Comparison of ENCODE assay signal across 8 cellular contexts in genomic region chr4:38663021-38663800, GRCh38. TPM values are rescaled to one million over a fixed set of nuclear protein-coding genes. Genes with fewer than 3 reads are reported as not detected.
DNase-seq lines count a peak whose midpoint lies in the region; TF ChIP-seq lines count a peak whose summit lies in the region.

No MANE protein-coding gene starts in this region.

- peak overlapping the region; percentile 90 for H3K27ac ChIP-seq in HEK293 (ENCODE audit: extremely low read depth, low read depth, low read length)
- peak overlapping the region; percentile 93 for H3K27ac ChIP-seq in adipose tissue (ENCODE audit: low read depth, low read length)
- no peak overlapping the region for H3K27ac ChIP-seq in iPS-20b (ENCODE audit: low read length)

- H3K4me3 ChIP-seq in HEK293 (ENCODE audit: low read depth, low read length) (peak overlapping the region; percentile 46), iPS-20b (ENCODE audit: low read length) (peak overlapping the region; percentile 70)

- peak overlapping the region; percentile 79 for H3K9ac ChIP-seq in iPS-20b (ENCODE audit: low read depth, low read length)

- H3K9me3 ChIP-seq in HEK293 (ENCODE audit: control insufficient read depth, insufficient read depth, low read depth, low read length) (no peaks in the 10 kb centered on the region), iPS-20b (ENCODE audit: insufficient read depth, low read depth, low read length) (no peaks in the 10 kb centered on the region)

- no peaks in the 10 kb centered on the region for H3K36me3 ChIP-seq in HEK293 (ENCODE audit: control insufficient read depth in 2 of 2, insufficient read depth in 1 of 2, low read length in 2 of 2)
- no peaks in the 10 kb centered on the region for H3K36me3 ChIP-seq in iPS-20b (ENCODE audit: insufficient read depth, low read depth, low read length)

- peaks cover 32% of the 10 kb centered on the region for H3K27me3 ChIP-seq in iPS-20b (ENCODE audit: insufficient read depth, low read length)

- whole genome bisulfite sequencing in adipose tissue, 3 donors, result 1% methylated on average over 55 to 92 of the region's 92 CpGs

- TF ChIP-seq CTCF in HEK293 (tag by site-specific recombination; IDR thresholded peaks at IDR 0.05), result no peak

- H3K4me1 ChIP-seq in HEK293 (ENCODE audit: control insufficient read depth, insufficient read depth, low read length) (0 out of 2 replicates have a peak, but pooled peaks cover 4% of the 10 kb centered on the region), iPS-20b (ENCODE audit: insufficient read depth, low read length) (peaks cover 31% of the 10 kb centered on the region)

- CTCF ChIA-PET in HEK293 (lab: Yijun Ruan, JAX), result interaction anchor here (0.6 to 0.8 kb wide), 2 partner anchors 12 to 81 kb away, joined by 3 to 4 read pairs; no protein-coding TSS in a partner anchor

- DNase-seq in NCI-H82 (lab: John Stamatoyannopoulos, UW) (peak; percentile 59), NCI-H82 treated with DMSO at 0.1 percent for 48 hours (lab: John Stamatoyannopoulos, UW; ENCODE audit: unreplicated experiment) (no peak), MV-4-11 (lab: John Stamatoyannopoulos, UW) (peak; percentile 19), SW480 (ENCODE audit: low spot score) (no peak)
- DNase-seq in stimulated activated CD4-positive, alpha-beta T cell treated with anti-CD3 and anti-CD28 coated beads, Interleukin-2, amount 100 ng/mL, for 24 hours, result peak; percentile 62 to 63

- POLR2A ChIA-PET in HEK293 (lab: Yijun Ruan, JAX), result no interaction called here

TF ChIP-seq in HEK293, 187 proteins besides CTCF, POLR2A, EP300 and RAD21 (continues in another document):
- TF ChIP-seq ZBTB6 (tag by site-specific recombination; IDR thresholded peaks at IDR 0.05) (no peak), ZBTB26 (tag by site-specific recombination; optimal IDR thresholded peaks at IDR 0.05) (peak; percentile 43), RBAK (tag by site-specific recombination; IDR thresholded peaks at IDR 0.05) (no peak), ZNF747 (tag by site-specific recombination; IDR thresholded peaks at IDR 0.05) (no peak), ZBTB20 (tag by site-specific recombination; IDR thresholded peaks at IDR 0.05) (no peak), ZBTB11 (tag by site-specific recombination; conservative IDR thresholded peaks at IDR 0.05; ENCODE audit: low read depth) (no peak), ZFHX2 (tag by site-specific recombination; conservative IDR thresholded peaks at IDR 0.05) (peak; percentile 43; the same call in 1 of the 2 replicates), ZNF701 (tag by site-specific recombination; IDR thresholded peaks at IDR 0.05) (no peak), ZIC2 (tag by site-specific recombination; IDR thresholded peaks at IDR 0.05) (peak; percentile 55), INSM2 (tag by site-specific recombination; IDR thresholded peaks at IDR 0.05) (no peak), ZEB2 (tag by site-specific recombination; IDR thresholded peaks at IDR 0.05) (no peak), ZNF114 (tag by site-specific recombination; IDR thresholded peaks at IDR 0.05) (no peak), ZNF629 (tag by site-specific recombination; IDR thresholded peaks at IDR 0.05) (no peak), GLIS2 (tag by site-specific recombination; IDR thresholded peaks at IDR 0.05) (0 out of 2 replicates have a peak, but pooled peaks have one; percentile 37), ZBTB10 (tag by site-specific recombination; IDR thresholded peaks at IDR 0.05) (no peak), ZNF555 (tag by site-specific recombination; conservative IDR thresholded peaks at IDR 0.05) (no peak), ZNF449 (tag by site-specific recombination; IDR thresholded peaks at IDR 0.05) (peak; percentile 64)

RNA-seq across cellular contexts. Expression of gene KLF3, which starts 0.8 kb away (rescaled TPM):
- polyA plus RNA-seq in adipose tissue, result 10 to 100 TPM; 12.8 to 30.0 (median 23.7) TPM

Comparison
In these comparisons a context has a peak if more than half of its experiments do, and no peak if none do; other contexts are left out.
1. DNase-seq: peak in NCI-H82 (single experiment), MV-4-11 (single experiment) and stimulated activated CD4-positive, alpha-beta T cell treated with anti-CD3 and anti-CD28 coated beads, Interleukin-2, amount 100 ng/mL, for 24 hours (2 of 2); none in NCI-H82 treated with DMSO at 0.1 percent for 48 hours (single experiment) and SW480 (single experiment).